In genomic region chr15:65532738-65533051, GRCh38 we compare ENCODE assay signal across 13 cellular contexts. TPM values are rescaled to one million over a fixed set of nuclear protein-coding genes. Genes with fewer than 3 reads are reported as not detected.
DNase-seq lines count a peak whose midpoint lies in the region; ATAC-seq and TF ChIP-seq lines count a peak whose summit lies in the region.
"Had no signal": no experiment of that assay in that cellular context is flagged by ENCODE, and none has a peak within 500 bp of the region (broad histone marks: within the 10 kb centered on the region; RNA-seq: fewer than 3 reads in every experiment).

No MANE protein-coding gene starts in this region.

- peaks cover 4% of the 10 kb centered on the region for H3K36me3 Mint-ChIP-seq in activated CD4-positive, alpha-beta T cell treated with anti-CD3 and anti-CD28 coated beads for 36 hours (ENCODE audit: low read depth)

- H3K9me3 ChIP-seq in SK-N-MC (ENCODE audit: low read depth, low read length): no peaks in the 10 kb centered on the region
- H3K9me3 ChIP-seq in subcutaneous abdominal adipose tissue (ENCODE audit: control insufficient read depth in 5 of 5, low read length in 5 of 5): no peaks in the 10 kb centered on the region
- H3K9me3 ChIP-seq in right atrium auricular region: no peaks in the 10 kb centered on the region

- no peak overlapping the region for H3K4me3 Mint-ChIP-seq in activated CD4-positive, alpha-beta T cell treated with anti-CD3 and anti-CD28 coated beads for 36 hours

- CTCF ChIA-PET in activated CD4-positive, alpha-beta T cell treated with anti-CD3 and anti-CD28 coated beads for 36 hours (lab: Charles Lee): no interaction called here

- no peak for DNase-seq in activated CD4-positive, alpha-beta T cell treated with anti-CD3 and anti-CD28 coated beads for 36 hours
- DNase-seq in activated CD4-positive, alpha-beta T cell treated with anti-CD3 and anti-CD28 coated beads, Interleukin-2, amount 50 U/mL, for 4 hours: no peak
- DNase-seq in SK-N-MC (ENCODE audit: low read depth, low spot score): no peak
- peak; percentile 43 for DNase-seq in fibroblast of pulmonary artery (ENCODE audit: low read depth)
- no peak for DNase-seq in right atrium auricular region (ENCODE audit: low spot score)
- no peak for DNase-seq in superior temporal gyrus (ENCODE audit: extremely low spot score)
- DNase-seq: activated CD4-positive, alpha-beta T cell treated with anti-CD3 and anti-CD28 coated beads, Interleukin-2, amount 50 U/mL, for 1 hour; cerebellar nuclear complex; kidney; NCI-H774; stimulated activated CD4-positive, alpha-beta T cell treated with anti-CD3 and anti-CD28 coated beads, Interleukin-12 subunit alpha, Interleukin-12 subunit beta, amount 100 ng/mL, for 4 hours had no signal

- TF ChIP-seq CTCF in fibroblast of pulmonary artery (IDR thresholded peaks at IDR 0.05; ENCODE audit: low read length, missing control alignments): no peak
- TF ChIP-seq CTCF in right atrium auricular region (IDR thresholded peaks at IDR 0.05): no peak

- peak; percentile 43 for ATAC-seq in activated CD4-positive, alpha-beta T cell treated with anti-CD3 and anti-CD28 coated beads for 36 hours
- ATAC-seq in HG02798 (IDR thresholded peaks at IDR 0.05; ENCODE audit: poor library complexity, unreplicated experiment): no peak

- H3K27ac Mint-ChIP-seq in activated CD4-positive, alpha-beta T cell treated with anti-CD3 and anti-CD28 coated beads for 36 hours: no peak overlapping the region

- H3K9ac ChIP-seq in SK-N-MC (ENCODE audit: insufficient read length): peak overlapping the region; percentile 24
- no peak overlapping the region for H3K9ac ChIP-seq in subcutaneous abdominal adipose tissue (ENCODE audit: low read length in 5 of 5)

- peaks cover 32% of the 10 kb centered on the region for H3K4me1 Mint-ChIP-seq in activated CD4-positive, alpha-beta T cell treated with anti-CD3 and anti-CD28 coated beads for 36 hours

- no peaks in the 10 kb centered on the region for H3K9me3 Mint-ChIP-seq in activated CD4-positive, alpha-beta T cell treated with anti-CD3 and anti-CD28 coated beads for 36 hours (ENCODE audit: low read depth)

- peaks cover 34% of the 10 kb centered on the region for H3K36me3 ChIP-seq in SK-N-MC (ENCODE audit: insufficient read depth, low read length)
- H3K36me3 ChIP-seq in subcutaneous abdominal adipose tissue (ENCODE audit: control insufficient read depth in 5 of 5, insufficient read depth in 5 of 5, low read length in 5 of 5): no peaks in the 10 kb centered on the region
- no peaks in the 10 kb centered on the region for H3K36me3 ChIP-seq in right atrium auricular region

- intact Hi-C loops in activated CD4-positive, alpha-beta T cell treated with anti-CD3 and anti-CD28 coated beads for 36 hours (cut with DNase I, micrococcal nuclease): loop anchor here in 1 of 2 experiments (5.0 kb wide), 2 partner anchors 225 to 335 kb away; partner anchors contain the start of gene RAB11A

- H3K27ac ChIP-seq in SK-N-MC (no peak overlapping the region), subcutaneous abdominal adipose tissue (ENCODE audit: low read depth, low read length) (peak overlapping the region; percentile 21), right atrium auricular region (no peak overlapping the region)

- H3K4me1 ChIP-seq in subcutaneous abdominal adipose tissue (ENCODE audit: control insufficient read depth in 5 of 5, insufficient read depth in 5 of 5, low read length in 5 of 5) (peaks cover 2 to 30% (median 25%) of the 10 kb centered on the region in 5 donors), right atrium auricular region (peaks cover 0 to 24% of the 10 kb centered on the region in 2 donors)

- H3K4me3 ChIP-seq in SK-N-MC (peak overlapping the region; percentile 2), fibroblast of pulmonary artery (replicated peaks; ENCODE audit: low read depth, low read length) (no peak overlapping the region), subcutaneous abdominal adipose tissue (ENCODE audit: low read depth in 1 of 5, low read length in 5 of 5) (no peak overlapping the region), right atrium auricular region (no peak overlapping the region)

- H3K27me3 ChIP-seq in subcutaneous abdominal adipose tissue (ENCODE audit: control insufficient read depth in 5 of 5, insufficient read depth in 4 of 5, low read length in 5 of 5): no peaks in the 10 kb centered on the region
- H3K27me3 ChIP-seq in right atrium auricular region: no peaks in the 10 kb centered on the region

- no peaks in the 10 kb centered on the region for H3K27me3 Mint-ChIP-seq in activated CD4-positive, alpha-beta T cell treated with anti-CD3 and anti-CD28 coated beads for 36 hours

- POLR2A ChIA-PET in activated CD4-positive, alpha-beta T cell treated with anti-CD3 and anti-CD28 coated beads for 36 hours (lab: Charles Lee): interaction anchor here (0.6 kb wide), 2 partner anchors 19 to 22 kb away, joined by 3 to 7 read pairs; no protein-coding TSS in a partner anchor

RNA-seq across cellular contexts. Expression of gene HACD3, which starts 2.4 kb away (rescaled TPM):
- 10 to 100 TPM; 23.4 to 27.3 TPM for total RNA-seq in activated CD4-positive, alpha-beta T cell treated with anti-CD3 and anti-CD28 coated beads for 36 hours
- total RNA-seq in right atrium auricular region: 10 to 100 TPM; 15.3 to 20.5 TPM

RNA-seq across cellular contexts. Expression of gene DPP8, which starts 15.2 kb away (rescaled TPM):
- 10 to 100 TPM; 25.8 to 26.4 TPM for total RNA-seq in activated CD4-positive, alpha-beta T cell treated with anti-CD3 and anti-CD28 coated beads for 36 hours
- total RNA-seq in right atrium auricular region: 10 to 100 TPM; 22.2 to 28.8 TPM
